ENCODE assay signal across 13 cellular contexts in genomic region chr4:143587703-143588102, GRCh38.
DNase-seq lines count a peak whose midpoint lies in the region; ATAC-seq and TF ChIP-seq lines count a peak whose summit lies in the region.
"Had no signal": no experiment of that assay in that cellular context is flagged by ENCODE, and none has a peak within 500 bp of the region (broad histone marks: within the 10 kb centered on the region; RNA-seq: fewer than 3 reads in every experiment).

No MANE protein-coding gene starts in this region.

- H3K27ac Mint-ChIP-seq in endodermal cell = no peak overlapping the region
- H3K27ac Mint-ChIP-seq: activated naive CD4-positive, alpha-beta T cell treated with anti-CD3 and anti-CD28 coated beads, Interleukin-2, amount 50 U/mL, for 24 hours; T-helper 17 cell had no signal

- H3K9me3 ChIP-seq in left ventricle myocardium inferior (replicated peaks) = peaks cover 19% of the 10 kb centered on the region
- H3K9me3 ChIP-seq in right cardiac atrium (ENCODE audit: control insufficient read depth, low read length) = no peaks in the 10 kb centered on the region
- H3K9me3 ChIP-seq in OCI-LY3 (ENCODE audit: insufficient read depth, low read length) = 0 out of 2 replicates have a peak, but pooled peaks cover 5% of the 10 kb centered on the region
- H3K9me3 ChIP-seq in endodermal cell (ENCODE audit: control insufficient read depth, low read length) = no peaks in the 10 kb centered on the region

- no peaks in the 10 kb centered on the region for H3K27me3 ChIP-seq in left ventricle myocardium inferior (ENCODE audit: low read depth)
- H3K27me3 ChIP-seq in right cardiac atrium (ENCODE audit: control insufficient read depth, insufficient read depth) = no peaks in the 10 kb centered on the region
- H3K27me3 ChIP-seq in OCI-LY3 (ENCODE audit: low read depth, low read length) = peaks cover 23% of the 10 kb centered on the region; the same call in 1 of the 2 replicates
- no peaks in the 10 kb centered on the region for H3K27me3 ChIP-seq in endodermal cell (ENCODE audit: control insufficient read depth, insufficient read depth, low read length, poor library complexity, severe bottlenecking)
- H3K27me3 ChIP-seq: right lobe of liver, tibial nerve had no signal

- intact Hi-C loops in left ventricle myocardium inferior (cut with micrococcal nuclease) (no loop called here), right cardiac atrium (cut with DNase I) (no loop called here)

- no peaks in the 10 kb centered on the region for H3K79me2 ChIP-seq in OCI-LY3 (ENCODE audit: low read length)

- H3K36me3 Mint-ChIP-seq in endodermal cell (ENCODE audit: low read depth) = no peaks in the 10 kb centered on the region

- H3K27ac ChIP-seq in left ventricle myocardium inferior (replicated peaks) = no peak overlapping the region
- H3K27ac ChIP-seq in right cardiac atrium (ENCODE audit: low read length) = no peak overlapping the region
- no peak overlapping the region for H3K27ac ChIP-seq in OCI-LY3 (ENCODE audit: low read length)
- H3K27ac ChIP-seq in endodermal cell (ENCODE audit: low read depth, low read length) = no peak overlapping the region
- H3K27ac ChIP-seq: right lobe of liver, tibial nerve had no signal

- no peak overlapping the region for H2AFZ ChIP-seq in OCI-LY3 (ENCODE audit: low read depth, low read length)

- H3K36me3 ChIP-seq in left ventricle myocardium inferior (no peaks in the 10 kb centered on the region), OCI-LY3 (replicated peaks; ENCODE audit: low read depth, low read length) (no peaks in the 10 kb centered on the region), endodermal cell (ENCODE audit: control insufficient read depth, insufficient read depth, low read length) (no peaks in the 10 kb centered on the region)
- H3K36me3 ChIP-seq: right lobe of liver, tibial nerve had no signal

- H4K20me1 ChIP-seq in OCI-LY3 (ENCODE audit: insufficient read depth, low read length) = no peaks in the 10 kb centered on the region

- no peak for DNase-seq in left ventricle myocardium inferior
- no peak for DNase-seq in right cardiac atrium
- DNase-seq in endodermal cell = no peak
- DNase-seq in stimulated activated CD4-positive, alpha-beta T cell treated with anti-CD3 and anti-CD28 coated beads, Interleukin-2, amount 100 ng/mL, for 48 hours = no peak
- DNase-seq: activated CD8-positive, alpha-beta memory T cell treated with anti-CD3 and anti-CD28 coated beads for 24 hours; right lobe of liver; T-helper 17 cell had no signal

- ATAC-seq in right cardiac atrium = no peak
- no peak for ATAC-seq in HG03108 (IDR thresholded peaks at IDR 0.05; ENCODE audit: unreplicated experiment)
- ATAC-seq in HG02885 (IDR thresholded peaks at IDR 0.05; ENCODE audit: poor library complexity, unreplicated experiment) = no peak
- no peak for ATAC-seq in GM18519 (IDR thresholded peaks at IDR 0.05; ENCODE audit: low FRiP score, unreplicated experiment)
- ATAC-seq: T-helper 17 cell had no signal

- H3K4me3 ChIP-seq in left ventricle myocardium inferior (no peak overlapping the region), right cardiac atrium (ENCODE audit: low read length) (no peak overlapping the region), OCI-LY3 (ENCODE audit: low read length) (no peak overlapping the region), endodermal cell (ENCODE audit: low read length) (no peak overlapping the region)
- H3K4me3 ChIP-seq: right lobe of liver, tibial nerve had no signal

- no peak overlapping the region for H3K4me2 ChIP-seq in OCI-LY3 (ENCODE audit: low read length)

- H3K9ac ChIP-seq in OCI-LY3 (ENCODE audit: low read length) (no peak overlapping the region), endodermal cell (ENCODE audit: extremely low read depth, low read length, poor library complexity, severe bottlenecking) (no peak overlapping the region)

- no peaks in the 10 kb centered on the region for H3K4me1 Mint-ChIP-seq in endodermal cell
- H3K4me1 Mint-ChIP-seq: activated naive CD4-positive, alpha-beta T cell treated with anti-CD3 and anti-CD28 coated beads, Interleukin-2, amount 50 U/mL, for 24 hours; T-helper 17 cell had no signal

- TF ChIP-seq CTCF in left ventricle myocardium inferior (IDR thresholded peaks at IDR 0.05; ENCODE audit: borderline replicate concordance) = peak; percentile 39
- peak; percentile 74 for TF ChIP-seq CTCF in OCI-LY3 (IDR thresholded peaks at IDR 0.05; ENCODE audit: low read depth, low read length)
- peak; percentile 33 for TF ChIP-seq CTCF in endodermal cell (conservative IDR thresholded peaks at IDR 0.05)

- H3K4me3 Mint-ChIP-seq in endodermal cell = no peak overlapping the region
- H3K4me3 Mint-ChIP-seq: activated naive CD4-positive, alpha-beta T cell treated with anti-CD3 and anti-CD28 coated beads, Interleukin-2, amount 50 U/mL, for 24 hours; T-helper 17 cell had no signal

- no peaks in the 10 kb centered on the region for H3K27me3 Mint-ChIP-seq in endodermal cell (ENCODE audit: insufficient read depth)
- H3K27me3 Mint-ChIP-seq: T-helper 17 cell had no signal

- H3K9me3 Mint-ChIP-seq in endodermal cell = peaks cover 20% of the 10 kb centered on the region

- H3K4me1 ChIP-seq in left ventricle myocardium inferior (no peaks in the 10 kb centered on the region), right cardiac atrium (ENCODE audit: control insufficient read depth, insufficient read depth, low read length) (no peaks in the 10 kb centered on the region), OCI-LY3 (ENCODE audit: low read length) (no peaks in the 10 kb centered on the region), endodermal cell (ENCODE audit: control insufficient read depth, insufficient read depth, low read length) (no peaks in the 10 kb centered on the region)
- H3K4me1 ChIP-seq: right lobe of liver, tibial nerve had no signal
